In the genomic region with DNA sequence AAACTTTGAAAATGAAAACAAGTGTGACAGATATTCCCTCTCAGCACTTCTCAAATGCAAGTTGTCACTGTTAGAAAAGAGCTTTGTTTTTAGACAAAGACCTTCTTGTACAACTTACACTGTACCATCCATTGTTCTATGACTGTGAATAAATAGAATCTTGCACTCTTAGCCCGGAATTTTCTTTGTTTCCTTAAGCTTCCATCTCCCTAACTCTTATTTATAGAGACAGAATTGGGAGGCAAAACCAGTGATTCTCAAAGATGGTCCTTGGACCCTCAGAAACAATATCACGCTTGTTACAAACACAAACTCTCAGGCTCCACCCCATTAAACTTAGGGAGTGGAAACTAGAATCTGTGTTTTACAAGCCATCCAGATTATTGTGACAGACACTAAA, we compare ENCODE assay signal across 13 cellular contexts. TPM values are rescaled to one million over a fixed set of nuclear protein-coding genes. Genes with fewer than 3 reads are reported as not detected.
"Had no signal": no experiment of that assay in that cellular context is flagged by ENCODE, and none has a peak within 500 bp of the region (broad histone marks: within the 10 kb centered on the region; RNA-seq: fewer than 3 reads in every experiment).

No MANE protein-coding gene starts in this region.

RNA-seq across cellular contexts. Expression of gene FOLH1, which starts 18.1 kb away (rescaled TPM):
- total RNA-seq: activated CD4-positive, alpha-beta T cell treated with anti-CD3 and anti-CD28 coated beads, Interleukin-2, amount 10 ng/mL, durations not matched to agents 24 days and 14 days; activated CD8-positive, alpha-beta memory T cell treated with anti-CD3 and anti-CD28 coated beads for 36 hours; activated CD8-positive, alpha-beta T cell treated with anti-CD3 and anti-CD28 coated beads for 36 hours; activated naive CD8-positive, alpha-beta T cell treated with anti-CD3 and anti-CD28 coated beads for 36 hours; activated T-cell treated with anti-CD3 and anti-CD28 coated beads, Interleukin-2, amount 50 U/mL, for 72 hours; activated T-helper 17 cell treated with anti-CD3 and anti-CD28 coated beads, Interleukin-2, amount 50 U/mL, for 72 hours; ascending aorta; K562; M059J; OCI-LY7; PC-9; T-helper 1 cell treated with Interleukin-12 subunit alpha and Interleukin-12 subunit beta and Interleukin-4 antibody, amounts not matched to agents 30 ng/mL and 1 ng/mL, for 36 hours; T-helper 2 cell treated with Interferon-gamma antibody and Interleukin-4, amounts not matched to agents 100 ng/mL and 5 ng/mL, for 36 hours had no signal
